Comparison of ENCODE assay signal across 8 cellular contexts in the genomic region with DNA sequence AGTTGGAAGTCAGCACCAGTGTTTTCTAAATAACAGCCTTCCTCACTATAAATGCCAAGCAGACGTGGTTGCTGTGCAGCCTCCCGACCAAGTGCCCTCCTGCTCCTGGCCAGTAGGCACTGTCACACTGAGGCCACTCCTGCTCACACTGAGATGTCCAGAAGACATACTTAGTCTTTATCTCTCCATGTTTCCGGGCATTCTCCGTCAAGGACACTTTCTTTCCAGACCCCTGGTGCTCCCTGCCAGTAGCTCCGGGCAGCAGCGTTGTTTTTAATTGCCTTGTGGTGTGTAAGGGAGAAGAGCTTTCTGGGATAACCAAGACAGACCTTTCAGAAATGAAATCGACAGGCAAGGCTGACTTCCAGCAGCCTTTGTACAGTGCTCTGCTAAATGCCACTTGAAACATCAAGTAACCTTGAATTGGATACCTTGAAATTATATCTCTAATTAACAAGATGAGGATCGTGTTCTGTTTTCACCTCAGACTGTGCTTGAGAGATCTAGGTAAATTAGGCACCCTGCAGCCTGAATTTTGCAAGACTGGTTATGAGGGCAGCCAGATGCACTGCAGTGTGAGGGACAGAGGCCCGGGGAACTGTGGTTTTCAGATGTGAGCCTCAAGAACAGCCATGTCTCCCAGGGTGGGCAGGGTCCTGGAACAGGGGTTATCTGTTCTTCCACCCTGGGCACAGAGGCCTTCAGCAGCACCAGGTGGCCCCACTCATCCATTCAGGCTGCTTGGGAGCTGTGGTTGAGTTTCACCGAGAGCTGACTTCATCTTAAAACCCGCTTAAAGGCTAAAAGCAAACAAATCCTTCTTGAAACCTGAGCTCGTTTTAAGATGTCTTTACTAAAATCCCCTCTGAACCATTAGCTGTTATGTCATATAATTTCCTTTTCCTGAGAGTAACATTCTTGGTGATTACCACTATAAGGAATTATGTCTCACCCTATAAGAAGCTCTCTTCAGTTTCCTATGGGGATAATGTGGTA. TPM values are rescaled to one million over a fixed set of nuclear protein-coding genes. Genes with fewer than 3 reads are reported as not detected.
DNase-seq lines count a peak whose midpoint lies in the region; ATAC-seq and TF ChIP-seq lines count a peak whose summit lies in the region.
"Had no signal": no experiment of that assay in that cellular context is flagged by ENCODE, and none has a peak within 500 bp of the region (broad histone marks: within the 10 kb centered on the region; RNA-seq: fewer than 3 reads in every experiment).

No MANE protein-coding gene starts in this region.

- no peaks in the 10 kb centered on the region for H3K36me3 Mint-ChIP-seq in Calu3 (ENCODE audit: insufficient read depth, unreplicated experiment)

- peak overlapping the region; percentile 74 for H2BK5ac ChIP-seq in IMR-90 (ENCODE audit: low read depth, low read length, poor library complexity, severe bottlenecking)

- H4K20me1 ChIP-seq in IMR-90 (ENCODE audit: insufficient read depth, low read length) = peaks cover 7% of the 10 kb centered on the region; the same call in 1 of the 2 replicates
- no peaks in the 10 kb centered on the region for H4K20me1 ChIP-seq in hepatocyte (ENCODE audit: insufficient read depth, poor library complexity, severe bottlenecking)
- H4K20me1 ChIP-seq in OCI-LY7 (ENCODE audit: insufficient read depth, low read length) = no peaks in the 10 kb centered on the region

- H3K79me1 ChIP-seq in IMR-90 (ENCODE audit: low read depth in 1 of 2, low read length in 2 of 2) = peaks cover 46 to 64% of the 10 kb centered on the region in 2 experiments

- peak overlapping the region; percentile 64 to 70 for H4K8ac ChIP-seq in IMR-90 (ENCODE audit: low read depth in 2 of 2, low read length in 2 of 2)

- no peak for TF ChIP-seq POLR2A in IMR-90 (IDR thresholded peaks at IDR 0.05; ENCODE audit: low read depth, low read length)
- TF ChIP-seq POLR2A in thyroid gland (IDR thresholded peaks at IDR 0.05) = no peak

- H2AK9ac ChIP-seq in IMR-90 (replicated peaks; ENCODE audit: low read depth, low read length, poor library complexity) = peak overlapping the region; percentile 18

- peak overlapping the region; percentile 42; the same call in 2 of the 3 replicates for H2BK15ac ChIP-seq in IMR-90 (ENCODE audit: low read depth, low read length)

- H3K4me1 ChIP-seq in IMR-90 (ENCODE audit: control insufficient read depth, insufficient read depth, low read length) (peaks cover 17% of the 10 kb centered on the region), hepatocyte (ENCODE audit: insufficient read depth) (peaks cover 5% of the 10 kb centered on the region), thyroid gland (peaks cover 0 to 11% of the 10 kb centered on the region in 2 donors), OCI-LY7 (ENCODE audit: insufficient read depth, low read length, poor library complexity, severe bottlenecking) (no peaks in the 10 kb centered on the region)

- 40% methylated on average over 1 of the region's 12 CpGs; no CpG with 5 or more reads in 1 of the 2 experiments for WGBS in IMR-90 (ENCODE audit: extremely low coverage in 2 of 2, insufficient read length in 1 of 2), 2 experiments
- 51% methylated on average over 12 of the region's 12 CpGs for WGBS in hepatocyte (ENCODE audit: low lambda C conversion rate, missing lambda C conversion rate)
- 46 to 51% methylated on average over 11 to 12 of the region's 12 CpGs for WGBS in thyroid gland, 2 donors

- no peak overlapping the region for H3K4me3 Mint-ChIP-seq in Calu3 (ENCODE audit: low read depth, unreplicated experiment)
- H3K4me3 Mint-ChIP-seq: dendritic cell treated with granulocyte-macrophage colony-stimulating factor and Interleukin-4, amounts not matched to agents 40 ng/mL and 50 ng/mL, for 4 days had no signal

- H3K4me3 ChIP-seq in IMR-90 (ENCODE audit: insufficient read depth, low read depth, low read length) = no peak overlapping the region
- no peak overlapping the region for H3K4me3 ChIP-seq in WERI-Rb-1 (ENCODE audit: low read depth, low read length)
- no peak overlapping the region for H3K4me3 ChIP-seq in hepatocyte
- H3K4me3 ChIP-seq in thyroid gland (replicated peaks in 1 of 3) = no peak overlapping the region
- no peak overlapping the region for H3K4me3 ChIP-seq in OCI-LY7 (ENCODE audit: low read depth, low read length, poor library complexity, severe bottlenecking)

- H2BK20ac ChIP-seq in IMR-90 (ENCODE audit: low read depth, low read length) = peak overlapping the region; percentile 47; the same call in 1 of the 2 replicates

- no peak overlapping the region; the same call in 1 of the 2 replicates for H3K9ac ChIP-seq in IMR-90 (ENCODE audit: low read depth, low read length)

- ATAC-seq in IMR-90 (ENCODE audit: low read depth) (peak; percentile 82), GM19467 (IDR thresholded peaks at IDR 0.05; ENCODE audit: unreplicated experiment) (no peak)

- H3K4me1 Mint-ChIP-seq in Calu3 (ENCODE audit: low read depth, unreplicated experiment) = peaks cover 2% of the 10 kb centered on the region

- H3K9me3 ChIP-seq in IMR-90 (ENCODE audit: control insufficient read depth, insufficient read depth, low read length) = no peaks in the 10 kb centered on the region
- H3K9me3 ChIP-seq in WERI-Rb-1 (ENCODE audit: severe bottlenecking) = no peaks in the 10 kb centered on the region
- no peaks in the 10 kb centered on the region for H3K9me3 ChIP-seq in hepatocyte (ENCODE audit: low read depth)
- no peaks in the 10 kb centered on the region for H3K9me3 ChIP-seq in thyroid gland
- H3K9me3 ChIP-seq in OCI-LY7 (ENCODE audit: low read length) = no peaks in the 10 kb centered on the region

- peak overlapping the region; percentile 80 for H3K18ac ChIP-seq in IMR-90 (ENCODE audit: low read depth, low read length)

- dilution Hi-C loops in IMR-90 (cut with HindIII; ENCODE audit: low sequenced_read_pairs, unreplicated experiment) = no loop called here

- BruUV-seq in IMR-90 (replicated peaks; lab: Mats Ljungman, UMichigan) (no TSS peak), OCI-LY7 (replicated peaks; lab: Mats Ljungman, UMichigan) (no TSS peak), Calu3 (replicated peaks; lab: Mats Ljungman, UMichigan) (no TSS peak)

- peak overlapping the region; percentile 56 for H2BK120ac ChIP-seq in IMR-90 (ENCODE audit: low read depth, low read length)

- no peaks in the 10 kb centered on the region for H3K27me3 Mint-ChIP-seq in Calu3 (ENCODE audit: unreplicated experiment)
- H3K27me3 Mint-ChIP-seq: dendritic cell treated with granulocyte-macrophage colony-stimulating factor and Interleukin-4, amounts not matched to agents 40 ng/mL and 50 ng/mL, for 4 days had no signal

- no peak for TF ChIP-seq CTCF in IMR-90 (conservative IDR thresholded peaks at IDR 0.05; ENCODE audit: low read depth, low read length)
- peak; percentile 23; the same call in 1 of the 2 replicates for TF ChIP-seq CTCF in WERI-Rb-1 (IDR thresholded peaks at IDR 0.05; ENCODE audit: low read depth, low read length)
- TF ChIP-seq CTCF in hepatocyte (IDR thresholded peaks at IDR 0.05; ENCODE audit: poor library complexity) = no peak
- TF ChIP-seq CTCF in thyroid gland (IDR thresholded peaks at IDR 0.05) = no peak
- TF ChIP-seq CTCF in OCI-LY7 (conservative IDR thresholded peaks at IDR 0.05; ENCODE audit: low read length) = no peak
- TF ChIP-seq CTCF in Calu3 (IDR thresholded peaks at IDR 0.05; ENCODE audit: unreplicated experiment) = no peak

- peak overlapping the region; percentile 66 for H3K14ac ChIP-seq in IMR-90 (replicated peaks; ENCODE audit: low read depth, low read length)

- H3K23ac ChIP-seq in IMR-90 (ENCODE audit: low read depth, low read length) = peak overlapping the region; percentile 61

- intact Hi-C loops in IMR-90 (cut with micrococcal nuclease) = loop anchor here (1.0 to 5.0 kb wide), 6 partner anchors 41 to 616 kb away; no protein-coding TSS in a partner anchor
- intact Hi-C loops in thyroid gland (cut with DNase I) = no loop called here
- intact Hi-C loops in OCI-LY7 (cut with micrococcal nuclease; ENCODE audit: unreplicated experiment) = no loop called here
- intact Hi-C loops in Calu3 (cut with micrococcal nuclease; ENCODE audit: unreplicated experiment) = loop anchor here (10.0 kb wide), 3 partner anchors 222 to 618 kb away; no protein-coding TSS in a partner anchor

- POLR2A ChIA-PET in IMR-90 (lab: Charles Lee; ENCODE audit: unreplicated experiment) (interaction anchor here (0.8 kb wide), 1 partner anchor 24 kb away, joined by 3 read pairs; no protein-coding TSS in a partner anchor), OCI-LY7 (lab: Charles Lee) (no interaction called here)

- H3K4me2 ChIP-seq in IMR-90 (ENCODE audit: low read depth, low read length) (peak overlapping the region; percentile 9), hepatocyte (peak overlapping the region; percentile 34), OCI-LY7 (ENCODE audit: low read length) (no peak overlapping the region)

- H4K91ac ChIP-seq in IMR-90 (ENCODE audit: insufficient read depth, low read depth, low read length) = peak overlapping the region; percentile 54

- H2AK5ac ChIP-seq in IMR-90 (ENCODE audit: low read depth, low read length) = peak overlapping the region; percentile 81

- peak overlapping the region; percentile 78 for H3K4ac ChIP-seq in IMR-90 (ENCODE audit: low read depth, low read length)

- peak; percentile 97 for DNase-seq in IMR-90
- DNase-seq in WERI-Rb-1 = peak; percentile 84
- no peak for DNase-seq in hepatocyte (ENCODE audit: low spot score)
- DNase-seq in thyroid gland = peak; percentile 26 to 27
- DNase-seq in OCI-LY7 (ENCODE audit: low spot score) = no peak
- DNase-seq in Calu3 = no peak

- H2AFZ ChIP-seq in IMR-90 (replicated peaks; ENCODE audit: low read length, poor library complexity) (no peak overlapping the region), hepatocyte (no peak overlapping the region), OCI-LY7 (ENCODE audit: low read length) (no peak overlapping the region)

- peak overlapping the region; percentile 22 for H3K56ac ChIP-seq in IMR-90 (ENCODE audit: extremely low read depth, insufficient read depth, low read length)

- CTCF ChIA-PET in IMR-90 (lab: Yijun Ruan, JAX) (interaction anchor here (0.6 to 6.2 kb wide), 11 partner anchors 21 to 452 kb away, joined by 3 to 93 read pairs (median 8); a partner anchor contains a TSS), OCI-LY7 (lab: Charles Lee; ENCODE audit: unreplicated experiment) (no interaction called here), Calu3 (lab: Charles Lee) (interaction anchor here (0.6 to 4.5 kb wide), 6 partner anchors 11 to 249 kb away, joined by 3 to 100 read pairs (median 6); no protein-coding TSS in a partner anchor)

- H3K27ac ChIP-seq in IMR-90 (ENCODE audit: insufficient read depth, low read length) (peak overlapping the region; percentile 72), WERI-Rb-1 (no peak overlapping the region), hepatocyte (peak overlapping the region; percentile 26), thyroid gland (no peak overlapping the region), OCI-LY7 (ENCODE audit: low read depth, low read length, poor library complexity, severe bottlenecking) (no peak overlapping the region)

- TF ChIP-seq RAD21 in IMR-90 (IDR thresholded peaks at IDR 0.05; ENCODE audit: low read length) = peak; percentile 18; the same call in 1 of the 2 replicates

- H3K27ac Mint-ChIP-seq in Calu3 (ENCODE audit: unreplicated experiment) = no peak overlapping the region
- H3K27ac Mint-ChIP-seq: dendritic cell treated with granulocyte-macrophage colony-stimulating factor and Interleukin-4, amounts not matched to agents 40 ng/mL and 50 ng/mL, for 4 days had no signal

- H4K5ac ChIP-seq in IMR-90 (ENCODE audit: low read depth, low read length) = peak overlapping the region; percentile 54

- no peaks in the 10 kb centered on the region; the same call in 1 of the 2 replicates for H3K36me3 ChIP-seq in IMR-90 (ENCODE audit: control insufficient read depth, insufficient read depth, low read length)
- no peaks in the 10 kb centered on the region for H3K36me3 ChIP-seq in WERI-Rb-1
- H3K36me3 ChIP-seq in hepatocyte (replicated peaks; ENCODE audit: insufficient read depth, low read depth) = no peaks in the 10 kb centered on the region
- H3K36me3 ChIP-seq in thyroid gland = no peaks in the 10 kb centered on the region
- no peaks in the 10 kb centered on the region for H3K36me3 ChIP-seq in OCI-LY7 (ENCODE audit: insufficient read depth, low read length)

- no peaks in the 10 kb centered on the region for H3K9me3 Mint-ChIP-seq in Calu3 (ENCODE audit: low read depth, unreplicated experiment)
- H3K9me3 Mint-ChIP-seq: dendritic cell treated with granulocyte-macrophage colony-stimulating factor and Interleukin-4, amounts not matched to agents 40 ng/mL and 50 ng/mL, for 4 days had no signal

- in situ Hi-C loops in IMR-90 (cut with MboI; ENCODE audit: low sequenced_read_pairs) = loop anchor here (5.0 to 25.0 kb wide), 3 partner anchors 119 to 529 kb away; no protein-coding TSS in a partner anchor

- H3K79me2 ChIP-seq in hepatocyte = no peaks in the 10 kb centered on the region
- H3K79me2 ChIP-seq in OCI-LY7 (ENCODE audit: insufficient read depth, low read depth, low read length) = no peaks in the 10 kb centered on the region

- H3K27me3 ChIP-seq in IMR-90 (ENCODE audit: control insufficient read depth, insufficient read depth, low read length) = no peaks in the 10 kb centered on the region
- H3K27me3 ChIP-seq in WERI-Rb-1 (ENCODE audit: insufficient read depth, low read depth, severe bottlenecking) = no peaks in the 10 kb centered on the region
- H3K27me3 ChIP-seq in hepatocyte = no peaks in the 10 kb centered on the region
- H3K27me3 ChIP-seq in thyroid gland = no peaks in the 10 kb centered on the region

- peaks cover 8% of the 10 kb centered on the region; the same call in 1 of the 2 replicates for H3K9me1 ChIP-seq in IMR-90 (ENCODE audit: insufficient read depth, low read length)

- H3K9me2 ChIP-seq in hepatocyte (replicated peaks; ENCODE audit: insufficient read depth) (no peaks in the 10 kb centered on the region), OCI-LY7 (ENCODE audit: insufficient read depth, low read length) (no peaks in the 10 kb centered on the region)

RNA-seq across cellular contexts. Expression of a gene that starts 43.4 kb away (rescaled TPM):
- total RNA-seq in IMR-90 (2012; rRNA removed) = 5.0 and 5.4 TPM in 2 replicates
- 2.8 and 3.9 TPM in 2 replicates for polyA plus RNA-seq in IMR-90 (2012; rRNA removed)
- polyA plus RNA-seq in IMR-90 (2012; cell fraction: cytosol; rRNA removed) = 0.21 and 0.57 TPM in 2 replicates
- 3.5 and 19.4 TPM in 2 replicates for polyA plus RNA-seq in IMR-90 (2012; cell fraction: nucleus; rRNA removed; ENCODE audit: low replicate concordance)
- 3.8 and 12.6 TPM in 2 replicates for total RNA-seq in hepatocyte
- polyA plus RNA-seq in hepatocyte = 4.3 and 5.2 TPM in 2 replicates
- total RNA-seq in thyroid gland = 1 to 10 TPM; 1.8 to 3.4 (median 2.4) TPM
- not detected in 2 replicates for total RNA-seq in OCI-LY7 (2014; rRNA removed; shearing (Covaris generic))
- not detected in 2 replicates for total RNA-seq in OCI-LY7 (2022)
- 1.2 and 2.6 TPM in 2 replicates for total RNA-seq in Calu3 (2022)

Comparison
In these comparisons a context has a peak if more than half of its experiments do, and no peak if none do; other contexts are left out.
1. DNase-seq: peak in IMR-90 (single experiment), WERI-Rb-1 (single experiment) and thyroid gland (2 of 2); none in hepatocyte (single experiment), OCI-LY7 (single experiment) and Calu3 (single experiment).
2. H3K27ac ChIP-seq: peak in IMR-90 (single experiment) and hepatocyte (single experiment); none in WERI-Rb-1 (single experiment), thyroid gland (0 of 3) and OCI-LY7 (single experiment).
3. intact Hi-C loops: an anchor here in IMR-90 (1.0 to 5.0 kb wide) and Calu3 (10.0 kb wide); none called in thyroid gland and OCI-LY7.